In the genomic region with DNA sequence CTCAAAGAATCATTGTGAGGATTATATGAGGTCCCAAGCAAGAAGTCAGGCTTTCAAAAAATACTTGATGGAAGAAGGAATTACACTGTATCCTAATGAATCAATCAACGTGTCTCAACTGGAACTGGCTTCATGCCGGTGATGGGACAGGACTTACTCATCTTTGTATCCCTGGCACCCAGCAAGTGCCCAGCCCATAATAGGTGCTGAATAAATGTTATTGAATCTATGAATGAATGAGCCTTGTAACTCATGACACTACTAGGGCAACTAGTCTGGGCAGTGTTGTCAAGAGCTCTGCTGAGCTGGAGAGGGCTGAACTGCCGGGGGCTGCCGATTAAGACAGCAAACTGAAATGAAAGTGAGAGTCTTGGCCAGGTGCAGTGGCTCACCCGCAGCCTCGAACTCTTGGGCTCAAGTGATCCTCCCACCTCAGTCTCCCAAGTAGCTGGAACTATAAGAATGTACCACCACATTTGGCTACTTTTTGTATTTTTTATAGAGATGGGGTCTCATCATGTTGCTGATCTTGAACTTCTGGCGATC, we compare ENCODE assay signal across 22 cellular contexts.
DNase-seq lines count a peak whose midpoint lies in the region; ATAC-seq and TF ChIP-seq lines count a peak whose summit lies in the region.
"Had no signal": no experiment of that assay in that cellular context is flagged by ENCODE, and none has a peak within 500 bp of the region (broad histone marks: within the 10 kb centered on the region; RNA-seq: fewer than 3 reads in every experiment).

No MANE protein-coding gene starts in this region.

- H3K79me1 ChIP-seq in neuronal stem cell (ENCODE audit: low read depth, low read length), result no peaks in the 10 kb centered on the region

- H3K27me3 ChIP-seq in MG63 (no peaks in the 10 kb centered on the region), RWPE2 (ENCODE audit: insufficient read depth, poor library complexity, severe bottlenecking) (no peaks in the 10 kb centered on the region), foreskin keratinocyte (no peaks in the 10 kb centered on the region), neuronal stem cell (ENCODE audit: control insufficient read depth in 3 of 3, insufficient read depth in 3 of 3, low read depth in 1 of 3, low read length in 3 of 3) (no peaks in the 10 kb centered on the region)
- H3K27me3 ChIP-seq in CD4-positive, alpha-beta memory T cell (ENCODE audit: insufficient read depth, low read length), result no peaks in the 10 kb centered on the region
- H3K27me3 ChIP-seq: Peyer's patch, SJCRH30 had no signal

- H3K14ac ChIP-seq in neuronal stem cell (ENCODE audit: low read length), result no peak overlapping the region

- H2BK15ac ChIP-seq in neuronal stem cell (ENCODE audit: low read length), result no peak overlapping the region

- no peak overlapping the region for H2BK120ac ChIP-seq in neuronal stem cell (ENCODE audit: low read depth, low read length)

- no peak overlapping the region for H3K4ac ChIP-seq in neuronal stem cell (ENCODE audit: low read length)

- no peak overlapping the region for H3K23ac ChIP-seq in neuronal stem cell (ENCODE audit: low read depth, low read length, poor library complexity)

- H3K9ac ChIP-seq in neuronal stem cell (ENCODE audit: low read depth, low read length, poor library complexity), result no peak overlapping the region

- no peak overlapping the region for H3K18ac ChIP-seq in neuronal stem cell (ENCODE audit: low read length)

- no peak overlapping the region for H3K4me3 Mint-ChIP-seq in CD4-positive, alpha-beta memory T cell
- H3K4me3 Mint-ChIP-seq: HFFc6 had no signal

- no peaks in the 10 kb centered on the region for H3K36me3 Mint-ChIP-seq in CD4-positive, alpha-beta memory T cell

- no CpG with 5 or more reads among the region's 7 CpGs for WGBS in neuronal stem cell (ENCODE audit: extremely low coverage in 2 of 2, insufficient read length in 2 of 2, insufficient replicate concordance in 1 of 2), 2 donors

- POLR2A ChIA-PET in CD4-positive, alpha-beta memory T cell (lab: Charles Lee; ENCODE audit: partially characterized antibody), result no interaction called here

- H2AK5ac ChIP-seq in neuronal stem cell (ENCODE audit: low read depth, low read length), result no peak overlapping the region

- no peak overlapping the region for H3K4me2 ChIP-seq in neuronal stem cell (ENCODE audit: insufficient read depth, low read length, poor library complexity, severe bottlenecking)

- no peak overlapping the region for H2BK5ac ChIP-seq in neuronal stem cell (ENCODE audit: low read length)

- no peak overlapping the region for H4K8ac ChIP-seq in neuronal stem cell (ENCODE audit: low read depth, low read length)

- intact Hi-C loops in CD4-positive, alpha-beta memory T cell (cut with micrococcal nuclease), result no loop called here

- H3K4me1 Mint-ChIP-seq in CD4-positive, alpha-beta memory T cell, result peaks cover 0 to 2% (median under 1%) of the 10 kb centered on the region in 4 donors

- H4K91ac ChIP-seq in neuronal stem cell (ENCODE audit: low read depth, low read length, poor library complexity), result no peak overlapping the region

- no peak overlapping the region for H3K27ac Mint-ChIP-seq in CD4-positive, alpha-beta memory T cell
- H3K27ac Mint-ChIP-seq: HFFc6 had no signal

- H3K27ac ChIP-seq in RWPE2 (ENCODE audit: poor library complexity, severe bottlenecking), result peak overlapping the region; percentile 72
- peak overlapping the region; percentile 94 for H3K27ac ChIP-seq in epithelial cell of prostate
- H3K27ac ChIP-seq in foreskin keratinocyte, result peak overlapping the region; percentile 83
- H3K27ac ChIP-seq in neuronal stem cell (replicated peaks; ENCODE audit: low read length), result no peak overlapping the region
- no peak overlapping the region for H3K27ac ChIP-seq in CD4-positive, alpha-beta memory T cell (ENCODE audit: low read depth, low read length)
- H3K27ac ChIP-seq: Peyer's patch, SJCRH30 had no signal

- no peak overlapping the region for H2AFZ ChIP-seq in neuronal stem cell (ENCODE audit: low read length)

- H3K4me1 ChIP-seq in RWPE2 (ENCODE audit: insufficient read depth, poor library complexity, severe bottlenecking) (peaks cover 26% of the 10 kb centered on the region), foreskin keratinocyte (peaks cover 9% of the 10 kb centered on the region), neuronal stem cell (ENCODE audit: control insufficient read depth in 2 of 2, insufficient read depth in 1 of 2, low read depth in 1 of 2, low read length in 2 of 2) (peaks cover 7 to 8% of the 10 kb centered on the region in 2 donors)
- H3K4me1 ChIP-seq in CD4-positive, alpha-beta memory T cell (ENCODE audit: insufficient read depth, low read length), result no peaks in the 10 kb centered on the region
- H3K4me1 ChIP-seq: HAP-1 had no signal

- no peaks in the 10 kb centered on the region for H3K27me3 Mint-ChIP-seq in CD4-positive, alpha-beta memory T cell

- peaks cover 0 to 1% (median 0%) of the 10 kb centered on the region in 8 donors for H3K9me3 Mint-ChIP-seq in CD4-positive, alpha-beta memory T cell
- H3K9me3 Mint-ChIP-seq: HFFc6 had no signal

- H3K4me3 ChIP-seq in MG63 (no peak overlapping the region), RWPE2 (ENCODE audit: severe bottlenecking) (no peak overlapping the region), neuronal stem cell (ENCODE audit: low read length in 2 of 2) (no peak overlapping the region)
- H3K4me3 ChIP-seq in CD4-positive, alpha-beta memory T cell (ENCODE audit: low read length in 2 of 2), result no peak overlapping the region
- H3K4me3 ChIP-seq: HAP-1, K562, Peyer's patch, SJCRH30 had no signal

- ATAC-seq in RWPE2 (ENCODE audit: low read depth) (peak; percentile 71), foreskin keratinocyte (peak; percentile 90), GM21717 (IDR thresholded peaks at IDR 0.05; ENCODE audit: unreplicated experiment) (no peak)
- ATAC-seq: K562, Right ventricle myocardium inferior, SK-N-SH treated with all-trans-retinoic acid at 6 μM for 48 hours had no signal

- TF ChIP-seq CTCF in RWPE2 (IDR thresholded peaks at IDR 0.05; ENCODE audit: poor library complexity, severe bottlenecking), result no peak
- no peak for TF ChIP-seq CTCF in foreskin keratinocyte (conservative IDR thresholded peaks at IDR 0.05)

- DNase-seq in MG63, result peak; percentile 32
- DNase-seq in RWPE2 (ENCODE audit: low spot score), result peak; percentile 72
- DNase-seq in epithelial cell of prostate (ENCODE audit: low read depth, low spot score), result peak; percentile 96
- peak; percentile 98 to 99 for DNase-seq in foreskin keratinocyte
- DNase-seq in neuronal stem cell (ENCODE audit: low spot score), result no peak
- DNase-seq in CD4-positive, alpha-beta memory T cell, result no peak
- DNase-seq in NCI-H82 treated with DMSO at 0.1 percent for 48 hours (lab: John Stamatoyannopoulos, UW; ENCODE audit: unreplicated experiment), result no peak
- DNase-seq: DMS153, GOT3, Kasumi-1, NCI-H2029, NCI-H2227 treated with DMSO at 0.1 percent for 48 hours, NCI-H526 treated with DMSO at 0.1 percent for 48 hours, OCI-M1, SJCRH30 had no signal

- no peak overlapping the region for H2BK12ac ChIP-seq in neuronal stem cell (ENCODE audit: low read length)

- H3K9me3 ChIP-seq in MG63 (no peaks in the 10 kb centered on the region), RWPE2 (ENCODE audit: severe bottlenecking) (no peaks in the 10 kb centered on the region), neuronal stem cell (replicated peaks in 1 of 2; ENCODE audit: control insufficient read depth in 2 of 2, insufficient read depth in 1 of 2, low read depth in 1 of 2, low read length in 2 of 2) (no peaks in the 10 kb centered on the region)
- H3K9me3 ChIP-seq in CD4-positive, alpha-beta memory T cell (ENCODE audit: control insufficient read depth in 1 of 2, low read length in 2 of 2), result no peaks in the 10 kb centered on the region
- H3K9me3 ChIP-seq: HAP-1, Peyer's patch, SJCRH30 had no signal

- no peaks in the 10 kb centered on the region for H3K36me3 ChIP-seq in MG63
- H3K36me3 ChIP-seq in RWPE2 (ENCODE audit: low read depth), result no peaks in the 10 kb centered on the region
- no peaks in the 10 kb centered on the region for H3K36me3 ChIP-seq in neuronal stem cell (replicated peaks in 1 of 2; ENCODE audit: control insufficient read depth in 2 of 2, insufficient read depth in 2 of 2, low read length in 2 of 2)
- no peaks in the 10 kb centered on the region for H3K36me3 ChIP-seq in CD4-positive, alpha-beta memory T cell (ENCODE audit: insufficient read depth, low read length)
- H3K36me3 ChIP-seq: HAP-1, Peyer's patch, SJCRH30 had no signal

- CTCF ChIA-PET in CD4-positive, alpha-beta memory T cell (lab: Charles Lee; ENCODE audit: partially characterized antibody), result no interaction called here

Comparison
In these comparisons a context has a peak if more than half of its experiments do, and no peak if none do; other contexts are left out.
1. DNase-seq: peak in MG63 (single experiment), RWPE2 (single experiment), epithelial cell of prostate (single experiment) and foreskin keratinocyte (2 of 2); none in neuronal stem cell (single experiment), CD4-positive, alpha-beta memory T cell (0 of 5) and NCI-H82 treated with DMSO at 0.1 percent for 48 hours (single experiment).
2. H3K27ac ChIP-seq: peak in RWPE2 (single experiment), epithelial cell of prostate (single experiment) and foreskin keratinocyte (single experiment); none in neuronal stem cell (single experiment) and CD4-positive, alpha-beta memory T cell (single experiment).